ENCODE assay signal across 22 cellular contexts in the genomic region with DNA sequence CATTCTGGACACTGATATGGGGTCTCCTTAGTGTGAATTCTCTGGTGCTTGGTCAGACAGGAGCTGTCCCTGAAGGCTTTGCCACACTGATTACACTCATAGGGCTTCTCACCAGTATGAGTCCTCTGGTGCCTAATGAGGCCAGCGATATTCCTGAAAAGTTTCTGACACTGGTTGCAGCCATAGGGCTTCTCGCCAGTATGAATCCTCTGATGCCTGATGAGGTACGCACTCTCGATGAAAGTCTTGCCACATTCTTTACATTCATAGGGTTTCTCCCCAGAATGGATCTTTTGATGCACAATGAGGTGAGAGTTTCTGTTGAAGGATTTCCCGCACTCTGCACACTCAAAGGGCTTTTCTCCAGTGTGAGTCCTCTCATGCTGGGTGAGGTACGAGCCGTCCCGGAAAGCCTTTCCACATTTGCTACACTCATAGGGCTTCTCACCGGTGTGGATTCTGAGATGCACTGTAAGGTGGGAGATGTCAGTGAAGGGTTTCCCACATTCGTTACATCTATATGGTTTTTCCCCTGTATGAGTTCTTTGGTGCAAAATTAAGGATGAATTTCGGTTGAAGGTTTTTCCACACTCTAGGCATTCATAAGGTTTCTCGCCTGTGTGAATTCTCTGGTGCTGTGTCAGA. TPM values are rescaled to one million over a fixed set of nuclear protein-coding genes. Genes with fewer than 3 reads are reported as not detected.
DNase-seq lines count a peak whose midpoint lies in the region; ATAC-seq, FAIRE-seq and TF ChIP-seq lines count a peak whose summit lies in the region.
"Had no signal": no experiment of that assay in that cellular context is flagged by ENCODE, and none has a peak within 500 bp of the region (broad histone marks: within the 10 kb centered on the region; RNA-seq: fewer than 3 reads in every experiment).

No MANE protein-coding gene starts in this region.

- peaks cover 12 to 65% (median 32%) of the 10 kb centered on the region in 4 experiments for H3K36me3 ChIP-seq in H1 (ENCODE audit: control insufficient read depth in 2 of 4, insufficient read depth in 4 of 4, low read length in 3 of 4)

- H3K18ac ChIP-seq in H1 (ENCODE audit: extremely low read depth, low read length) = no peak overlapping the region

- no peak overlapping the region for H3K4me2 ChIP-seq in H1 (ENCODE audit: insufficient read depth in 1 of 2, low read depth in 2 of 2, low read length in 2 of 2)

- no peak overlapping the region for H4K8ac ChIP-seq in H1 (ENCODE audit: extremely low read depth, insufficient read depth, low read length)

- TF ChIP-seq POLR2A in H1 (IDR thresholded peaks at IDR 0.05; ENCODE audit: control extremely low read depth in 1 of 2, low read depth in 2 of 2, low read length in 2 of 2) = no peak

- no peaks in the 10 kb centered on the region for H3K27me3 ChIP-seq in H1 (replicated peaks in 1 of 4; ENCODE audit: control insufficient read depth in 3 of 4, extremely low read depth in 1 of 4, insufficient read depth in 3 of 4, low read length in 3 of 4)
- H3K27me3 ChIP-seq: BE2C, pancreas had no signal

- H3K36me3 Mint-ChIP-seq in Calu3 (ENCODE audit: insufficient read depth, unreplicated experiment) = peaks cover 30% of the 10 kb centered on the region
- peaks cover 76% of the 10 kb centered on the region for H3K36me3 Mint-ChIP-seq in progenitor cell of endocrine pancreas (ENCODE audit: insufficient read depth)
- peaks cover 82% of the 10 kb centered on the region for H3K36me3 Mint-ChIP-seq in glutamatergic neuron (ENCODE audit: unreplicated experiment)

- H3K79me2 ChIP-seq in H1 (ENCODE audit: control insufficient read depth in 1 of 2, insufficient read depth in 2 of 2, low read length in 2 of 2) = no peaks in the 10 kb centered on the region

- WGBS in H1 (ENCODE audit: extremely low coverage in 1 of 2, insufficient coverage in 1 of 2, insufficient read length in 1 of 2, insufficient replicate concordance in 2 of 2, low coverage in 1 of 2, low lambda C conversion rate in 2 of 2, missing lambda C conversion rate in 1 of 2), 2 experiments = 90% methylated on average over 12 of the region's 12 CpGs; no CpG with 5 or more reads in 1 of the 2 experiments

- H3K14ac ChIP-seq in H1 (ENCODE audit: insufficient read length) = no peak overlapping the region

- no peaks in the 10 kb centered on the region for H3K79me1 ChIP-seq in H1 (ENCODE audit: low read depth, low read length)

- no peak for TF ChIP-seq EP300 in H1 (IDR thresholded peaks at IDR 0.05; ENCODE audit: borderline replicate concordance in 1 of 2, low read depth in 2 of 2, low read length in 2 of 2)

- H2BK15ac ChIP-seq in H1 (ENCODE audit: low read length) = no peak overlapping the region

- DNase-seq in Calu3 = no peak
- peak; percentile 6 for DNase-seq in LHCN-M2 (ENCODE audit: low read depth)
- DNase-seq in H1 (ENCODE audit: low read depth in 1 of 2, low spot score in 2 of 2) = no peak
- no peak for DNase-seq in progenitor cell of endocrine pancreas (ENCODE audit: low spot score, unreplicated experiment)
- DNase-seq in glutamatergic neuron = no peak
- DNase-seq: activated naive CD8-positive, alpha-beta T cell treated with anti-CD3 and anti-CD28 coated beads, Interleukin-2, amount 50 U/mL, for 24 hours; BE2C; caudate nucleus; DND-41; hippocampal formation; left colon; NCI-H187; NCI-H446 treated with DMSO at 0.1 percent for 48 hours; pancreas; SHP77 treated with DMSO at 0.1 percent for 48 hours; stimulated activated CD4-positive, alpha-beta T cell treated with anti-CD3 and anti-CD28 coated beads, Interleukin-4, amount 100 ng/mL, for 24 hours; stimulated activated CD8-positive, alpha-beta memory T cell treated with anti-CD3 and anti-CD28 coated beads, Interleukin-4, amount 100 ng/mL, for 48 hours had no signal

- no peak for ATAC-seq in HG03095 (IDR thresholded peaks at IDR 0.05; ENCODE audit: unreplicated experiment)
- no peak for ATAC-seq in GM21390 (IDR thresholded peaks at IDR 0.05; ENCODE audit: unreplicated experiment)
- ATAC-seq: activated CD4-positive, CD25-positive, alpha-beta regulatory T cell treated with anti-CD3 and anti-CD28 coated beads, Interleukin-2, amount 50 U/mL, for 24 hours; activated naive CD8-positive, alpha-beta T cell treated with anti-CD3 and anti-CD28 coated beads, Interleukin-2, amount 50 U/mL, for 24 hours; activated T-helper 17 cell treated with anti-CD3 and anti-CD28 coated beads, Interleukin-2, amount 50 U/mL, for 72 hours; left colon; pancreas had no signal

- H4K5ac ChIP-seq in H1 (ENCODE audit: insufficient read length, low read depth, low read length) = no peak overlapping the region

- intact Hi-C loops in Calu3 (cut with micrococcal nuclease; ENCODE audit: unreplicated experiment) = no loop called here

- H3K27me3 Mint-ChIP-seq in Calu3 (ENCODE audit: unreplicated experiment) = no peaks in the 10 kb centered on the region
- H3K27me3 Mint-ChIP-seq in progenitor cell of endocrine pancreas = no peaks in the 10 kb centered on the region
- H3K27me3 Mint-ChIP-seq in glutamatergic neuron (ENCODE audit: unreplicated experiment) = peaks cover 7% of the 10 kb centered on the region
- H3K27me3 Mint-ChIP-seq: activated naive CD8-positive, alpha-beta T cell treated with anti-CD3 and anti-CD28 coated beads, Interleukin-2, amount 50 U/mL, for 24 hours; activated T-helper 17 cell treated with anti-CD3 and anti-CD28 coated beads, Interleukin-2, amount 50 U/mL, for 72 hours had no signal

- H2BK20ac ChIP-seq in H1 (ENCODE audit: low read length) = no peak overlapping the region

- H3K9me3 ChIP-seq in H1 (ENCODE audit: insufficient read depth in 2 of 2, low read depth in 1 of 2, low read length in 1 of 2) = peaks cover 86 to 97% of the 10 kb centered on the region in 2 experiments

- no peak overlapping the region for H3K27ac Mint-ChIP-seq in Calu3 (ENCODE audit: unreplicated experiment)
- peak overlapping the region; percentile 45 for H3K27ac Mint-ChIP-seq in progenitor cell of endocrine pancreas
- H3K27ac Mint-ChIP-seq in glutamatergic neuron (ENCODE audit: unreplicated experiment) = no peak overlapping the region
- H3K27ac Mint-ChIP-seq: activated naive CD8-positive, alpha-beta T cell treated with anti-CD3 and anti-CD28 coated beads, Interleukin-2, amount 50 U/mL, for 24 hours; activated T-helper 17 cell treated with anti-CD3 and anti-CD28 coated beads, Interleukin-2, amount 50 U/mL, for 72 hours; T-helper 2 cell treated with Interferon-gamma antibody and Interleukin-4, amounts not matched to agents 5 μg/mL and 100 μg/mL, for 36 hours had no signal

- H3K27ac ChIP-seq in H1 (ENCODE audit: low read depth, low read length) = no peak overlapping the region
- H3K27ac ChIP-seq: pancreas had no signal

- no peak overlapping the region for H3K9ac ChIP-seq in H1 (replicated peaks in 1 of 4; ENCODE audit: extremely low read depth in 1 of 4, low read depth in 3 of 4, low read length in 3 of 4)

- H3K4me1 Mint-ChIP-seq in Calu3 (ENCODE audit: low read depth, unreplicated experiment) = no peaks in the 10 kb centered on the region
- no peaks in the 10 kb centered on the region for H3K4me1 Mint-ChIP-seq in progenitor cell of endocrine pancreas (ENCODE audit: low read depth)
- H3K4me1 Mint-ChIP-seq in glutamatergic neuron (ENCODE audit: low read depth, unreplicated experiment) = no peaks in the 10 kb centered on the region
- H3K4me1 Mint-ChIP-seq: activated naive CD8-positive, alpha-beta T cell treated with anti-CD3 and anti-CD28 coated beads, Interleukin-2, amount 50 U/mL, for 24 hours; activated T-helper 17 cell treated with anti-CD3 and anti-CD28 coated beads, Interleukin-2, amount 50 U/mL, for 72 hours had no signal

- TF ChIP-seq CTCF in Calu3 (IDR thresholded peaks at IDR 0.05; ENCODE audit: unreplicated experiment) = no peak
- no peak for TF ChIP-seq CTCF in H1 (IDR thresholded peaks at IDR 0.05; ENCODE audit: control extremely low read depth in 1 of 3, insufficient read depth in 1 of 3, low read depth in 1 of 3, low read length in 3 of 3)
- TF ChIP-seq CTCF in progenitor cell of endocrine pancreas (IDR thresholded peaks at IDR 0.05; ENCODE audit: unreplicated experiment) = no peak
- TF ChIP-seq CTCF in glutamatergic neuron (IDR thresholded peaks at IDR 0.05; ENCODE audit: partially characterized antibody, unreplicated experiment) = no peak

- no peak overlapping the region for H3K4ac ChIP-seq in H1 (replicated peaks; ENCODE audit: insufficient read length, low read depth, low read length)

- H3K4me1 ChIP-seq in H1 (replicated peaks in 1 of 4; ENCODE audit: control insufficient read depth in 3 of 4, insufficient read depth in 4 of 4, low read length in 3 of 4) = no peaks in the 10 kb centered on the region
- H3K4me1 ChIP-seq: BE2C, pancreas had no signal

- no peak overlapping the region for H3K23ac ChIP-seq in H1 (ENCODE audit: insufficient read length)

- H3K56ac ChIP-seq in H1 (replicated peaks; ENCODE audit: insufficient read length, low read depth, low read length) = no peak overlapping the region

- TF ChIP-seq RAD21 in H1 (IDR thresholded peaks at IDR 0.05 in 1 of 2, conservative IDR thresholded peaks at IDR 0.05 in 1 of 2; ENCODE audit: low read depth in 2 of 2, low read length in 2 of 2) = no peak

- H4K91ac ChIP-seq in H1 (replicated peaks; ENCODE audit: insufficient read length, low read length) = no peak overlapping the region

- H2BK12ac ChIP-seq in H1 (ENCODE audit: low read depth, low read length) = no peak overlapping the region

- no peak overlapping the region for H2AK5ac ChIP-seq in H1 (ENCODE audit: low read depth, low read length)

- H3K4me3 ChIP-seq in H1 (ENCODE audit: extremely low read depth in 1 of 4, insufficient read depth in 2 of 4, low read depth in 3 of 4, low read length in 4 of 4) = 0 out of 8 replicates have a peak overlapping the region, but pooled peaks of 1 of the 4 experiments have one; percentile 14
- H3K4me3 ChIP-seq: pancreas had no signal

- CTCF ChIA-PET in Calu3 (lab: Charles Lee) = no interaction called here
- CTCF ChIA-PET in H1 (lab: Charles Lee; ENCODE audit: partially characterized antibody) = no interaction called here

- H3K9me3 Mint-ChIP-seq in Calu3 (ENCODE audit: low read depth, unreplicated experiment) = peaks cover 23% of the 10 kb centered on the region
- H3K9me3 Mint-ChIP-seq in progenitor cell of endocrine pancreas (ENCODE audit: low read depth) = peaks cover 68% of the 10 kb centered on the region
- H3K9me3 Mint-ChIP-seq in glutamatergic neuron (ENCODE audit: unreplicated experiment) = peaks cover 40% of the 10 kb centered on the region

- H3K4me3 Mint-ChIP-seq in Calu3 (ENCODE audit: low read depth, unreplicated experiment) (no peak overlapping the region), progenitor cell of endocrine pancreas (ENCODE audit: low read depth) (no peak overlapping the region), glutamatergic neuron (ENCODE audit: unreplicated experiment) (no peak overlapping the region)
- H3K4me3 Mint-ChIP-seq: activated naive CD8-positive, alpha-beta T cell treated with anti-CD3 and anti-CD28 coated beads, Interleukin-2, amount 50 U/mL, for 24 hours; activated T-helper 17 cell treated with anti-CD3 and anti-CD28 coated beads, Interleukin-2, amount 50 U/mL, for 72 hours; T-helper 2 cell treated with Interferon-gamma antibody and Interleukin-4, amounts not matched to agents 5 μg/mL and 100 μg/mL, for 36 hours had no signal

- H3K23me2 ChIP-seq in H1 (ENCODE audit: low read depth, low read length) = no peaks in the 10 kb centered on the region

- POLR2A ChIA-PET in H1 (lab: Charles Lee; ENCODE audit: partially characterized antibody) = no interaction called here

- no peak overlapping the region for H2BK120ac ChIP-seq in H1 (replicated peaks; ENCODE audit: low read depth, low read length)

- H4K20me1 ChIP-seq in H1 (replicated peaks in 1 of 2; ENCODE audit: control insufficient read depth in 1 of 2, insufficient read depth in 2 of 2, low read length in 2 of 2) = no peaks in the 10 kb centered on the region

- BruUV-seq in Calu3 (replicated peaks; lab: Mats Ljungman, UMichigan) = TSS peak; percentile 23

- FAIRE-seq in H1 (lab: Jason Lieb, UNC) = no peak
- FAIRE-seq: pancreas had no signal

- H2AFZ ChIP-seq in H1 (ENCODE audit: low read length) = no peak overlapping the region

- H2BK5ac ChIP-seq in H1 (ENCODE audit: low read depth, low read length) = no peak overlapping the region

RNA-seq across cellular contexts. Expression of a gene that starts 22.4 kb away (rescaled TPM):
- 9.5 and 11.2 TPM in 2 replicates for total RNA-seq in Calu3 (2022)
- 10.5 and 11.8 TPM in 2 replicates for total RNA-seq in LHCN-M2 (2014; rRNA removed)
- polyA plus RNA-seq in LHCN-M2 (2012) = 5.1 TPM
- total RNA-seq in H1 (2021; fragmentation: NEBNext Ultra II Directional; extraction: Animal tissue kit (Norgen Biotek cat#: 25700)) = 11.2 and 12.0 TPM in 2 replicates
- 5.0 and 5.8 TPM in 2 replicates for polyA plus RNA-seq in H1 (2011; rRNA removed)
- 7.8 TPM for polyA plus RNA-seq in H1 (2011; cell fraction: cytosol; rRNA removed)
- 5.4 TPM for polyA plus RNA-seq in H1 (2011; cell fraction: nucleus; rRNA removed)
- polyA plus RNA-seq in H1 (2012, experiment 1 of 2) = 8.2 to 12.5 TPM (median 9.8 TPM) in 4 replicates
- polyA plus RNA-seq in H1 (2012, experiment 2 of 2) = 2.1 TPM
- 5.5 TPM for polyA plus RNA-seq in H1 (2013, experiment 1 of 2)
- 6.1 TPM for polyA plus RNA-seq in H1 (2013, experiment 2 of 2)
- polyA minus RNA-seq in H1 (2011; rRNA and poly(A)+ RNA removed) = 17.6 and 18.5 TPM in 2 replicates
- 11.0 TPM for polyA minus RNA-seq in H1 (2011; cell fraction: cytosol; rRNA and poly(A)+ RNA removed)
- 8.4 TPM for polyA minus RNA-seq in H1 (2011; cell fraction: nucleus; rRNA and poly(A)+ RNA removed)
- 15.3 and 17.0 TPM in 2 replicates for total RNA-seq in progenitor cell of endocrine pancreas
- total RNA-seq in glutamatergic neuron (ENCODE audit: unreplicated experiment) = 14.1 TPM

RNA-seq across cellular contexts. Expression of a gene that starts 30.1 kb away (rescaled TPM):
- total RNA-seq in Calu3 (2022) (45.3 and 45.8 TPM in 2 replicates), LHCN-M2 (2014; rRNA removed) (57.6 and 59.5 TPM in 2 replicates), progenitor cell of endocrine pancreas (111 and 118 TPM in 2 replicates), glutamatergic neuron (ENCODE audit: unreplicated experiment) (66.7 TPM)
- polyA plus RNA-seq in LHCN-M2 (2012) = 42.5 TPM
- 37.0 and 37.6 TPM in 2 replicates for total RNA-seq in H1 (2021; fragmentation: NEBNext Ultra II Directional; extraction: Animal tissue kit (Norgen Biotek cat#: 25700))
- polyA plus RNA-seq in H1 (2011; rRNA removed) = 41.4 and 64.7 TPM in 2 replicates
- polyA plus RNA-seq in H1 (2011; cell fraction: cytosol; rRNA removed) = 58.3 TPM
- polyA plus RNA-seq in H1 (2011; cell fraction: nucleus; rRNA removed) = 111 TPM
- 41.5 to 51.6 TPM (median 46.0 TPM) in 4 replicates for polyA plus RNA-seq in H1 (2012, experiment 1 of 2)
- polyA plus RNA-seq in H1 (2012, experiment 2 of 2) = 31.0 TPM
- 29.8 TPM for polyA plus RNA-seq in H1 (2013, experiment 1 of 2)
- 27.0 TPM for polyA plus RNA-seq in H1 (2013, experiment 2 of 2)
- 18.1 and 18.4 TPM in 2 replicates for polyA minus RNA-seq in H1 (2011; rRNA and poly(A)+ RNA removed)
- 29.7 TPM for polyA minus RNA-seq in H1 (2011; cell fraction: cytosol; rRNA and poly(A)+ RNA removed)
- polyA minus RNA-seq in H1 (2011; cell fraction: nucleus; rRNA and poly(A)+ RNA removed) = 44.2 TPM

RNA-seq across cellular contexts. Expression of a gene that starts 54.7 kb away (rescaled TPM):
- total RNA-seq in Calu3 (2022) (43.2 and 44.6 TPM in 2 replicates), LHCN-M2 (2014; rRNA removed) (12.2 and 12.7 TPM in 2 replicates), progenitor cell of endocrine pancreas (26.1 and 29.0 TPM in 2 replicates), glutamatergic neuron (ENCODE audit: unreplicated experiment) (42.7 TPM)
- 7.6 TPM for polyA plus RNA-seq in LHCN-M2 (2012)
- 25.1 and 27.7 TPM in 2 replicates for total RNA-seq in H1 (2021; fragmentation: NEBNext Ultra II Directional; extraction: Animal tissue kit (Norgen Biotek cat#: 25700))
- polyA plus RNA-seq in H1 (2011; rRNA removed) = 13.3 and 14.2 TPM in 2 replicates
- 22.8 TPM for polyA plus RNA-seq in H1 (2011; cell fraction: cytosol; rRNA removed)
- 31.8 TPM for polyA plus RNA-seq in H1 (2011; cell fraction: nucleus; rRNA removed)
- polyA plus RNA-seq in H1 (2012, experiment 1 of 2) = 23.2 to 26.0 TPM (median 24.9 TPM) in 4 replicates
- polyA plus RNA-seq in H1 (2012, experiment 2 of 2) = 6.0 TPM
- polyA plus RNA-seq in H1 (2013, experiment 1 of 2) = 15.6 TPM
- polyA plus RNA-seq in H1 (2013, experiment 2 of 2) = 15.7 TPM
- polyA minus RNA-seq in H1 (2011; rRNA and poly(A)+ RNA removed) = 30.2 and 34.7 TPM in 2 replicates
- polyA minus RNA-seq in H1 (2011; cell fraction: cytosol; rRNA and poly(A)+ RNA removed) = 18.1 TPM
- 42.1 TPM for polyA minus RNA-seq in H1 (2011; cell fraction: nucleus; rRNA and poly(A)+ RNA removed)
